Comparison of ENCODE assay signal across 33 cellular contexts in the genomic region with DNA sequence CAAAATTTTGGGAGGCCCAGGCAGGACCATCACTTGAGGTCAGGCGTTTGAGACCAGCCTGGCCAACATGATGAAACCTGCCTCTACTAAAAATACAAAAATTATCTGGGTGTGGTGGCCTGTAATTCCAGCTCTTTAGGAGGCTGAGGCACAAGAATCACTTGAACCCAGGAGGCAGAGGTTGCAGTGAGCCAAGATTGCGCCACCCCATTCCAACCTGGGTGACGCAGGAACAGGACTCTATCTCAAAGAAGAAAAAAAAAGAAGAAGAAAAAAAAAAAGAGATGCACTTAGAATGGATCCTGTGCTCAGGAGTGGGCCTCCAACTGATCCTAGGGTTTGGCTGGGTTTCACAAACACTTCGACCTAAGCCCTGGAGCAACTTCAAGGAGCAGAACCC. TPM values are rescaled to one million over a fixed set of nuclear protein-coding genes. Genes with fewer than 3 reads are reported as not detected.
DNase-seq lines count a peak whose midpoint lies in the region; ATAC-seq and TF ChIP-seq lines count a peak whose summit lies in the region.
"Had no signal": no experiment of that assay in that cellular context is flagged by ENCODE, and none has a peak within 500 bp of the region (broad histone marks: within the 10 kb centered on the region; RNA-seq: fewer than 3 reads in every experiment).

No MANE protein-coding gene starts in this region.

- no peak overlapping the region for H2AK5ac ChIP-seq in trophoblast cell (ENCODE audit: low read length)

- WGBS in trophoblast cell (ENCODE audit: extremely low coverage, insufficient coverage, insufficient read length) = no CpG with 5 or more reads among the region's 4 CpGs

- no peak overlapping the region for H3K18ac ChIP-seq in trophoblast cell (ENCODE audit: low read length)

- no peak for ATAC-seq in GM18519 (IDR thresholded peaks at IDR 0.05; ENCODE audit: low FRiP score, unreplicated experiment)
- no peak for ATAC-seq in left cardiac atrium
- ATAC-seq: A549; CD8-positive, alpha-beta T cell had no signal

- H3K79me2 ChIP-seq in trophoblast cell (ENCODE audit: control insufficient read depth, insufficient read depth, low read length, poor library complexity) = no peaks in the 10 kb centered on the region

- no peaks in the 10 kb centered on the region for H3K4me1 Mint-ChIP-seq in MCF 10A (ENCODE audit: insufficient read depth, unreplicated experiment)
- peaks cover 6% of the 10 kb centered on the region for H3K4me1 Mint-ChIP-seq in activated T-helper 1 cell treated with anti-CD3 and anti-CD28 coated beads, Interleukin-12 subunit alpha, Interleukin-12 subunit beta, Interleukin-2, Interleukin-4 antibody, amounts not matched to agents 30 ng/mL and 10 ng/mL and 1 ng/mL, durations not matched to agents 14 hours and 24 hours and 36 hours (ENCODE audit: low read depth)
- H3K4me1 Mint-ChIP-seq: CD14-positive monocyte had no signal

- H3K4me1 ChIP-seq in breast epithelium = no peaks in the 10 kb centered on the region
- no peaks in the 10 kb centered on the region for H3K4me1 ChIP-seq in trophoblast cell (ENCODE audit: control insufficient read depth in 1 of 2, insufficient read depth in 2 of 2, low read length in 2 of 2)
- H3K4me1 ChIP-seq: A549, BE2C had no signal

- H2AFZ ChIP-seq in trophoblast cell (ENCODE audit: insufficient read depth, low read length, poor library complexity) = no peak overlapping the region

- no peak overlapping the region for H3K4me3 Mint-ChIP-seq in MCF 10A (ENCODE audit: unreplicated experiment)
- no peak overlapping the region for H3K4me3 Mint-ChIP-seq in activated T-helper 1 cell treated with anti-CD3 and anti-CD28 coated beads, Interleukin-12 subunit alpha, Interleukin-12 subunit beta, Interleukin-2, Interleukin-4 antibody, amounts not matched to agents 30 ng/mL and 10 ng/mL and 1 ng/mL, durations not matched to agents 14 hours and 24 hours and 36 hours
- H3K4me3 Mint-ChIP-seq: B cell; CD14-positive monocyte; CD4-positive, alpha-beta memory T cell; CD4-positive, alpha-beta T cell; CD4-positive, CD25-positive, alpha-beta regulatory T cell; CD8-positive, alpha-beta memory T cell; CD8-positive, alpha-beta T cell had no signal

- BruUV-seq in MCF 10A (replicated peaks; lab: Mats Ljungman, UMichigan) = no TSS peak

- no peak overlapping the region for H2BK5ac ChIP-seq in trophoblast cell (ENCODE audit: low read depth, low read length, poor library complexity)

- H2BK12ac ChIP-seq in trophoblast cell (ENCODE audit: low read length) = no peak overlapping the region

- DNase-seq in MCF 10A (ENCODE audit: unreplicated experiment) (peak; percentile 29), breast epithelium (ENCODE audit: low spot score in 2 of 2) (no peak), trophoblast cell (peak; percentile 82 to 83), left cardiac atrium (no peak)
- DNase-seq in activated T-helper 1 cell treated with anti-CD3 and anti-CD28 coated beads, Interleukin-12 subunit alpha, Interleukin-12 subunit beta, Interleukin-2, Interleukin-4 antibody, amounts not matched to agents 30 ng/mL and 10 ng/mL and 1 ng/mL, durations not matched to agents 14 hours and 24 hours and 36 hours (ENCODE audit: low spot score) = no peak
- DNase-seq: 8988T; ACHN; AML-193; BE2C; C1 segment of cervical spinal cord; Caco-2; Calu3; CD4-positive, alpha-beta memory T cell; CD4-positive, alpha-beta T cell; CD4-positive, CD25-positive, alpha-beta regulatory T cell; CD8-positive, alpha-beta memory T cell; CD8-positive, alpha-beta T cell; COR-L47; DMS 273 treated with DMSO at 0.1 percent for 48 hours; DMS153; DMS53; DMS79; DMS79 treated with DMSO at 0.1 percent for 48 hours; DND-41; EL had no signal

- H3K9me3 ChIP-seq in breast epithelium (no peaks in the 10 kb centered on the region), trophoblast cell (ENCODE audit: insufficient read depth, low read depth, low read length) (no peaks in the 10 kb centered on the region)
- H3K9me3 ChIP-seq: A549; BE2C; BLaER1; BLaER1 treated with 17β-estradiol and CSF1 and Interleukin-3, amounts not matched to agents 10 nM and 100 nM; Caco-2 had no signal

- CTCF ChIA-PET in MCF 10A (lab: Yijun Ruan, JAX) = interaction anchor here (0.6 to 1.6 kb wide), 7 partner anchors 10 to 244 kb away, joined by 3 to 12 read pairs (median 4); no protein-coding TSS in a partner anchor

- POLR2A ChIA-PET in MCF 10A (lab: Yijun Ruan, JAX) = no interaction called here

- TF ChIP-seq CTCF in MCF 10A (IDR thresholded peaks at IDR 0.05; ENCODE audit: unreplicated experiment) (no peak), breast epithelium (IDR thresholded peaks at IDR 0.05) (no peak)

- TF ChIP-seq POLR2A in breast epithelium (IDR thresholded peaks at IDR 0.05) = no peak

- H3K36me3 ChIP-seq in breast epithelium (no peaks in the 10 kb centered on the region), trophoblast cell (ENCODE audit: control insufficient read depth in 1 of 2, insufficient read depth in 2 of 2, low read length in 2 of 2) (no peaks in the 10 kb centered on the region)
- H3K36me3 ChIP-seq: BE2C had no signal

- H4K8ac ChIP-seq in trophoblast cell (ENCODE audit: low read depth, low read length) = no peak overlapping the region

- no peak overlapping the region for H3K14ac ChIP-seq in trophoblast cell (ENCODE audit: low read length)

- H3K79me1 ChIP-seq in trophoblast cell (ENCODE audit: low read length) = no peaks in the 10 kb centered on the region

- no peak overlapping the region for H3K9ac ChIP-seq in trophoblast cell (ENCODE audit: low read length)
- H3K9ac ChIP-seq: BLaER1; BLaER1 treated with 17β-estradiol and CSF1 and Interleukin-3, amounts not matched to agents 10 nM and 100 nM had no signal

- H3K9me3 Mint-ChIP-seq in MCF 10A (ENCODE audit: unreplicated experiment) = no peaks in the 10 kb centered on the region
- no peaks in the 10 kb centered on the region for H3K9me3 Mint-ChIP-seq in activated T-helper 1 cell treated with anti-CD3 and anti-CD28 coated beads, Interleukin-12 subunit alpha, Interleukin-12 subunit beta, Interleukin-2, Interleukin-4 antibody, amounts not matched to agents 30 ng/mL and 10 ng/mL and 1 ng/mL, durations not matched to agents 14 hours and 24 hours and 36 hours
- H3K9me3 Mint-ChIP-seq: CD14-positive monocyte; CD4-positive, alpha-beta memory T cell; CD4-positive, alpha-beta T cell; CD4-positive, CD25-positive, alpha-beta regulatory T cell; CD8-positive, alpha-beta memory T cell; CD8-positive, alpha-beta T cell had no signal

- intact Hi-C loops in MCF 10A (cut with micrococcal nuclease) (no loop called here), breast epithelium (cut with DNase I; ENCODE audit: low total_unique reads) (no loop called here), left cardiac atrium (cut with DNase I) (no loop called here)
- intact Hi-C loops in activated T-helper 1 cell treated with anti-CD3 and anti-CD28 coated beads, Interleukin-12 subunit alpha, Interleukin-12 subunit beta, Interleukin-2, Interleukin-4 antibody, amounts not matched to agents 30 ng/mL and 10 ng/mL and 1 ng/mL, durations not matched to agents 14 hours and 24 hours and 36 hours (cut with micrococcal nuclease) = no loop called here

- H4K12ac ChIP-seq in trophoblast cell (ENCODE audit: low read depth, low read length) = no peak overlapping the region

- no peak overlapping the region for H3K23ac ChIP-seq in trophoblast cell (ENCODE audit: low read length)

- H4K91ac ChIP-seq in trophoblast cell (ENCODE audit: low read depth, low read length) = no peak overlapping the region

- H3K27me3 ChIP-seq in breast epithelium (no peaks in the 10 kb centered on the region), trophoblast cell (ENCODE audit: insufficient read depth, low read length) (no peaks in the 10 kb centered on the region)
- H3K27me3 ChIP-seq: BLaER1; BLaER1 treated with 17β-estradiol and CSF1 and Interleukin-3, amounts not matched to agents 10 nM and 100 nM had no signal

- no peak overlapping the region for H3K27ac ChIP-seq in breast epithelium
- H3K27ac ChIP-seq in trophoblast cell (ENCODE audit: low read depth, low read length) = no peak overlapping the region
- H3K27ac ChIP-seq: 22Rv1; A549; BLaER1; BLaER1 treated with 17β-estradiol and CSF1 and Interleukin-3, amounts not matched to agents 10 nM and 100 nM; C4-2B had no signal

- no peak overlapping the region for H3K4me3 ChIP-seq in breast epithelium
- H3K4me3 ChIP-seq in trophoblast cell (ENCODE audit: low read depth, low read length) = no peak overlapping the region
- H3K4me3 ChIP-seq: A549; BLaER1; BLaER1 treated with 17β-estradiol and CSF1 and Interleukin-3, amounts not matched to agents 10 nM and 100 nM had no signal

- no peak overlapping the region for H2BK120ac ChIP-seq in trophoblast cell (ENCODE audit: insufficient read depth, low read length, poor library complexity)

- H3K4ac ChIP-seq in trophoblast cell (ENCODE audit: low read depth, low read length) = no peak overlapping the region

- no peak overlapping the region for H3K27ac Mint-ChIP-seq in MCF 10A (ENCODE audit: low read depth, unreplicated experiment)
- H3K27ac Mint-ChIP-seq in activated T-helper 1 cell treated with anti-CD3 and anti-CD28 coated beads, Interleukin-12 subunit alpha, Interleukin-12 subunit beta, Interleukin-2, Interleukin-4 antibody, amounts not matched to agents 30 ng/mL and 10 ng/mL and 1 ng/mL, durations not matched to agents 14 hours and 24 hours and 36 hours = peak overlapping the region; percentile 34
- H3K27ac Mint-ChIP-seq: B cell; CD14-positive monocyte; CD4-positive, alpha-beta memory T cell; CD4-positive, alpha-beta T cell; CD8-positive, alpha-beta T cell had no signal

- H3K27me3 Mint-ChIP-seq in MCF 10A (ENCODE audit: insufficient read depth, unreplicated experiment) = no peaks in the 10 kb centered on the region
- peaks cover 1% of the 10 kb centered on the region for H3K27me3 Mint-ChIP-seq in activated T-helper 1 cell treated with anti-CD3 and anti-CD28 coated beads, Interleukin-12 subunit alpha, Interleukin-12 subunit beta, Interleukin-2, Interleukin-4 antibody, amounts not matched to agents 30 ng/mL and 10 ng/mL and 1 ng/mL, durations not matched to agents 14 hours and 24 hours and 36 hours (ENCODE audit: insufficient read depth)
- H3K27me3 Mint-ChIP-seq: B cell; CD4-positive, alpha-beta memory T cell; CD4-positive, alpha-beta T cell; CD4-positive, CD25-positive, alpha-beta regulatory T cell had no signal

- no peak overlapping the region for H3K4me2 ChIP-seq in trophoblast cell (ENCODE audit: low read length)
- H3K4me2 ChIP-seq: A549; BLaER1; BLaER1 treated with 17β-estradiol and CSF1 and Interleukin-3, amounts not matched to agents 10 nM and 100 nM had no signal

- no peaks in the 10 kb centered on the region for H3K36me3 Mint-ChIP-seq in MCF 10A (ENCODE audit: insufficient read depth, unreplicated experiment)
- H3K36me3 Mint-ChIP-seq in activated T-helper 1 cell treated with anti-CD3 and anti-CD28 coated beads, Interleukin-12 subunit alpha, Interleukin-12 subunit beta, Interleukin-2, Interleukin-4 antibody, amounts not matched to agents 30 ng/mL and 10 ng/mL and 1 ng/mL, durations not matched to agents 14 hours and 24 hours and 36 hours (ENCODE audit: low read depth) = no peaks in the 10 kb centered on the region
- H3K36me3 Mint-ChIP-seq: CD14-positive monocyte; CD4-positive, alpha-beta memory T cell; CD4-positive, CD25-positive, alpha-beta regulatory T cell; CD8-positive, alpha-beta T cell had no signal

RNA-seq across cellular contexts. Expression of gene GLDC, which starts 45.1 kb away (rescaled TPM):
- 2.9 and 3.3 TPM in 2 replicates for total RNA-seq in MCF 10A (2022)
- total RNA-seq in breast epithelium = 1 to 10 TPM in 1 of 3 donors, under 1 TPM in 2; 0.16 to 2.6 (median 0.66) TPM
- 1.4 and 1.8 TPM in 2 replicates for total RNA-seq in activated T-helper 1 cell treated with anti-CD3 and anti-CD28 coated beads, Interleukin-12 subunit alpha, Interleukin-12 subunit beta, Interleukin-2, Interleukin-4 antibody, amounts not matched to agents 30 ng/mL and 10 ng/mL and 1 ng/mL, durations not matched to agents 14 hours and 24 hours and 36 hours
- polyA plus RNA-seq in trophoblast cell (2013) = 27.7 and 29.6 TPM in 2 replicates
- under 1 TPM; 0.21 to 0.24 TPM for total RNA-seq in left cardiac atrium
- total RNA-seq: CD4-positive, alpha-beta memory T cell; CD4-positive, alpha-beta T cell; CD4-positive, CD25-positive, alpha-beta regulatory T cell; CD8-positive, alpha-beta T cell had no signal
- polyA plus RNA-seq: CD14-positive monocyte had no signal

Comparison
In these comparisons a context has a peak if more than half of its experiments do, and no peak if none do; other contexts are left out.
1. DNase-seq: peak in MCF 10A (single experiment) and trophoblast cell (2 of 2); none in breast epithelium (0 of 2), activated T-helper 1 cell treated with anti-CD3 and anti-CD28 coated beads, Interleukin-12 subunit alpha, Interleukin-12 subunit beta, Interleukin-2, Interleukin-4 antibody, amounts not matched to agents 30 ng/mL and 10 ng/mL and 1 ng/mL, durations not matched to agents 14 hours and 24 hours and 36 hours (single experiment) and left cardiac atrium (single experiment).